Comparison of ENCODE assay signal across 8 cellular contexts in genomic region chr17:76559460-76559859, GRCh38. TPM values are rescaled to one million over a fixed set of nuclear protein-coding genes. Genes with fewer than 3 reads are reported as not detected.
DNase-seq lines count a peak whose midpoint lies in the region; ATAC-seq and TF ChIP-seq lines count a peak whose summit lies in the region.
"Not testable (repeated sequence)": the region's sequence is repeated elsewhere in the genome, so short reads cannot be mapped to it uniquely, and the experiment has no call there.

No MANE protein-coding gene starts in this region.

- not testable (repeated sequence) for TF ChIP-seq EP300 in suprapubic skin (IDR thresholded peaks at IDR 0.05)

- not testable (repeated sequence) for TF ChIP-seq POLR2A in suprapubic skin (IDR thresholded peaks at IDR 0.05)

- not testable (repeated sequence) for H3K9me3 Mint-ChIP-seq in CD4-positive, CD25-positive, alpha-beta regulatory T cell; T-cell; activated naive CD4-positive, alpha-beta T cell treated with anti-CD3 and anti-CD28 coated beads, Interleukin-2, amount 50 U/mL, for 24 hours; nephron

- H3K9me3 ChIP-seq in CD4-positive, CD25-positive, alpha-beta regulatory T cell (ENCODE audit: control insufficient read depth in 2 of 2, low read length in 2 of 2); HUES64 (ENCODE audit: insufficient read depth, low read depth, low read length); effector memory CD4-positive, alpha-beta T cell (ENCODE audit: control insufficient read depth, low read length); right atrium auricular region; suprapubic skin: not testable (repeated sequence)

- peak overlapping the region; percentile 99 for H3K9ac ChIP-seq in HUES64 (ENCODE audit: low read depth, low read length)

- WGBS in HUES64: 92% methylated on average over 6 of the region's 7 CpGs
- 72% methylated on average over 7 of the region's 7 CpGs for WGBS in suprapubic skin

- H3K27ac Mint-ChIP-seq in CD4-positive, CD25-positive, alpha-beta regulatory T cell: peak overlapping the region in 1 of 3 donors; percentile 100
- H3K27ac Mint-ChIP-seq in T-cell: peak overlapping the region in 1 of 2 donors; percentile 98
- H3K27ac Mint-ChIP-seq in activated naive CD4-positive, alpha-beta T cell treated with anti-CD3 and anti-CD28 coated beads, Interleukin-2, amount 50 U/mL, for 24 hours; nephron: not testable (repeated sequence)

- peak overlapping the region; percentile 82 for H3K4me3 ChIP-seq in CD4-positive, CD25-positive, alpha-beta regulatory T cell (ENCODE audit: low read depth, low read length)
- peak overlapping the region; percentile 87 for H3K4me3 ChIP-seq in HUES64 (ENCODE audit: low read length)
- H3K4me3 ChIP-seq in effector memory CD4-positive, alpha-beta T cell (ENCODE audit: insufficient read depth, low read depth, low read length, poor library complexity, severe bottlenecking): peak overlapping the region; percentile 61
- not testable (repeated sequence) for H3K4me3 ChIP-seq in right atrium auricular region
- H3K4me3 ChIP-seq in suprapubic skin: peak overlapping the region; percentile 70

- H3K27me3 ChIP-seq in CD4-positive, CD25-positive, alpha-beta regulatory T cell (ENCODE audit: control insufficient read depth, insufficient read depth, low read length); HUES64 (ENCODE audit: insufficient read depth, low read length); effector memory CD4-positive, alpha-beta T cell (replicated peaks; ENCODE audit: control insufficient read depth, insufficient read depth, low read length, poor library complexity, severe bottlenecking); right atrium auricular region; suprapubic skin: not testable (repeated sequence)

- peaks cover 23 to 73% (median 46%) of the 10 kb centered on the region in 4 donors for H3K4me1 Mint-ChIP-seq in CD4-positive, CD25-positive, alpha-beta regulatory T cell
- H3K4me1 Mint-ChIP-seq in T-cell (peaks cover 48 to 74% (median 68%) of the 10 kb centered on the region in 3 donors), nephron (peaks cover 53% of the 10 kb centered on the region)
- peaks cover 46% of the 10 kb centered on the region for H3K4me1 Mint-ChIP-seq in activated naive CD4-positive, alpha-beta T cell treated with anti-CD3 and anti-CD28 coated beads, Interleukin-2, amount 50 U/mL, for 24 hours

- H3K4me1 ChIP-seq in CD4-positive, CD25-positive, alpha-beta regulatory T cell (ENCODE audit: control insufficient read depth, insufficient read depth, low read length, poor library complexity, severe bottlenecking): peaks cover 55% of the 10 kb centered on the region
- H3K4me1 ChIP-seq in HUES64 (ENCODE audit: insufficient read depth, low read length): not testable (repeated sequence)
- H3K4me1 ChIP-seq in effector memory CD4-positive, alpha-beta T cell (ENCODE audit: control insufficient read depth, insufficient read depth, low read length, poor library complexity, severe bottlenecking): peaks cover 39% of the 10 kb centered on the region
- H3K4me1 ChIP-seq in right atrium auricular region: peaks cover 0 to 63% of the 10 kb centered on the region in 2 donors
- peaks cover 64% of the 10 kb centered on the region for H3K4me1 ChIP-seq in suprapubic skin

- not testable (repeated sequence) for H3K27me3 Mint-ChIP-seq in CD4-positive, CD25-positive, alpha-beta regulatory T cell; T-cell; activated naive CD4-positive, alpha-beta T cell treated with anti-CD3 and anti-CD28 coated beads, Interleukin-2, amount 50 U/mL, for 24 hours; nephron (ENCODE audit: low read depth)

- H3K4me3 Mint-ChIP-seq in CD4-positive, CD25-positive, alpha-beta regulatory T cell: peak overlapping the region; percentile 32 to 98 (median 98)
- H3K4me3 Mint-ChIP-seq in T-cell (peak overlapping the region; percentile 95 to 98 (median 96)), nephron (peak overlapping the region; percentile 96 to 99 (median 98))
- peak overlapping the region; percentile 100 for H3K4me3 Mint-ChIP-seq in activated naive CD4-positive, alpha-beta T cell treated with anti-CD3 and anti-CD28 coated beads, Interleukin-2, amount 50 U/mL, for 24 hours

- H3K36me3 Mint-ChIP-seq in CD4-positive, CD25-positive, alpha-beta regulatory T cell: peaks cover 16% of the 10 kb centered on the region
- H3K36me3 Mint-ChIP-seq in T-cell (peaks cover 23% of the 10 kb centered on the region), nephron (ENCODE audit: low read depth) (peaks cover 27% of the 10 kb centered on the region)
- peaks cover 24% of the 10 kb centered on the region for H3K36me3 Mint-ChIP-seq in activated naive CD4-positive, alpha-beta T cell treated with anti-CD3 and anti-CD28 coated beads, Interleukin-2, amount 50 U/mL, for 24 hours

- H3K27ac ChIP-seq in CD4-positive, CD25-positive, alpha-beta regulatory T cell (ENCODE audit: insufficient read depth, low read length, poor library complexity, severe bottlenecking); HUES64 (ENCODE audit: low read depth, low read length); effector memory CD4-positive, alpha-beta T cell (ENCODE audit: insufficient read depth, low read length, poor library complexity, severe bottlenecking); suprapubic skin: not testable (repeated sequence)
- H3K27ac ChIP-seq in right atrium auricular region: peak overlapping the region; percentile 88 to 92

- POLR2A ChIA-PET in T-cell (lab: Charles Lee): not testable (repeated sequence)

- ATAC-seq in CD4-positive, CD25-positive, alpha-beta regulatory T cell (ENCODE audit: low read depth in 2 of 2); T-cell (replicated peaks in 1 of 4): not testable (repeated sequence)

- CTCF ChIA-PET in T-cell (lab: Charles Lee): interaction anchor here in 1 of 2 donors (2.0 kb wide), 1 partner anchor 64 kb away, joined by 8 read pairs; no protein-coding TSS in a partner anchor

- peaks cover 21% of the 10 kb centered on the region for H3K36me3 ChIP-seq in CD4-positive, CD25-positive, alpha-beta regulatory T cell (ENCODE audit: control insufficient read depth, insufficient read depth, low read length)
- peaks cover 53% of the 10 kb centered on the region for H3K36me3 ChIP-seq in HUES64 (ENCODE audit: insufficient read depth, low read length)
- H3K36me3 ChIP-seq in effector memory CD4-positive, alpha-beta T cell (ENCODE audit: control insufficient read depth, insufficient read depth, low read length): peaks cover 12% of the 10 kb centered on the region
- peaks cover 22% of the 10 kb centered on the region for H3K36me3 ChIP-seq in right atrium auricular region
- H3K36me3 ChIP-seq in suprapubic skin: peaks cover 14% of the 10 kb centered on the region

- not testable (repeated sequence) for TF ChIP-seq CTCF in right atrium auricular region (IDR thresholded peaks at IDR 0.05); nephron (IDR thresholded peaks at IDR 0.05; ENCODE audit: unreplicated experiment in 3 of 3); suprapubic skin (IDR thresholded peaks at IDR 0.05)

- not testable (repeated sequence) for DNase-seq in CD4-positive, CD25-positive, alpha-beta regulatory T cell; T-cell; effector memory CD4-positive, alpha-beta T cell; right atrium auricular region (ENCODE audit: low spot score); suprapubic skin (ENCODE audit: low spot score in 2 of 2)

RNA-seq across cellular contexts. Expression of gene PRCD, which starts 19.6 kb away (rescaled TPM):
- not detected for total RNA-seq in CD4-positive, CD25-positive, alpha-beta regulatory T cell
- polyA plus RNA-seq in CD4-positive, CD25-positive, alpha-beta regulatory T cell: under 1 TPM in 1 of 4 donors, not detected in 3; 0.52 TPM
- polyA plus RNA-seq in HUES64 (2013, experiment 1 of 2): not detected
- polyA plus RNA-seq in HUES64 (2013, experiment 2 of 2): 0.51 TPM
- total RNA-seq in T-cell (1 to 10 TPM in 2 of 5 donors, under 1 TPM in 3; 0.66 to 1.3 (median 0.92) TPM), right atrium auricular region (1 to 10 TPM; 2.1 to 3.5 TPM), suprapubic skin (1 to 10 TPM in 3 of 4 donors, not detected in 1; 1.3 to 2.8 (median 2.2) TPM)

RNA-seq across cellular contexts. Expression of gene CYGB, which starts 22.0 kb away (rescaled TPM):
- total RNA-seq in CD4-positive, CD25-positive, alpha-beta regulatory T cell: not detected
- not detected for polyA plus RNA-seq in CD4-positive, CD25-positive, alpha-beta regulatory T cell
- polyA plus RNA-seq in HUES64 (2013, experiment 1 of 2): 1.4 TPM
- polyA plus RNA-seq in HUES64 (2013, experiment 2 of 2): 1.9 TPM
- total RNA-seq in T-cell (under 1 TPM; 0.20 to 0.76 (median 0.65) TPM), right atrium auricular region (10 to 100 TPM; 23.0 to 48.7 TPM), suprapubic skin (10 to 100 TPM in 2 of 4 donors, 1 to 10 TPM in 2; 2.8 to 18.2 (median 10.4) TPM)

RNA-seq across cellular contexts. Expression of gene ST6GALNAC2, which starts 26.2 kb away (rescaled TPM):
- 0.39 TPM for total RNA-seq in CD4-positive, CD25-positive, alpha-beta regulatory T cell
- polyA plus RNA-seq in CD4-positive, CD25-positive, alpha-beta regulatory T cell: under 1 TPM in 2 of 4 donors, not detected in 2; 0.08 to 0.13 TPM
- 0.50 TPM for polyA plus RNA-seq in HUES64 (2013, experiment 1 of 2)
- 1.1 TPM for polyA plus RNA-seq in HUES64 (2013, experiment 2 of 2)
- 1 to 10 TPM in 3 of 5 donors, under 1 TPM in 2; 0.55 to 4.7 (median 2.1) TPM for total RNA-seq in T-cell
- total RNA-seq in right atrium auricular region: 1 to 10 TPM; 4.5 to 6.4 TPM
- 10 to 100 TPM; 71.1 to 94.3 (median 80.3) TPM for total RNA-seq in suprapubic skin

RNA-seq across cellular contexts. Expression of gene RHBDF2, which starts 58.2 kb away (rescaled TPM):
- total RNA-seq in CD4-positive, CD25-positive, alpha-beta regulatory T cell: 23.8 TPM
- 1 to 10 TPM; 2.5 to 4.5 (median 3.5) TPM for polyA plus RNA-seq in CD4-positive, CD25-positive, alpha-beta regulatory T cell
- 8.4 TPM for polyA plus RNA-seq in HUES64 (2013, experiment 1 of 2)
- 10.8 TPM for polyA plus RNA-seq in HUES64 (2013, experiment 2 of 2)
- total RNA-seq in T-cell (10 to 100 TPM; 35.2 to 99.0 (median 74.0) TPM), right atrium auricular region (10 to 100 TPM; 13.6 to 14.8 TPM), suprapubic skin (10 to 100 TPM; 45.9 to 82.6 (median 52.6) TPM)

Comparison
In these comparisons a context has a peak if more than half of its experiments do, and no peak if none do; other contexts are left out.
1. RNA of gene ST6GALNAC2, which starts 26.2 kb away (total RNA-seq): 71.1 to 94.3 TPM in suprapubic skin; 4.5 to 6.4 TPM in right atrium auricular region, 0.55 to 4.7 TPM in T-cell and 0.39 TPM in CD4-positive, CD25-positive, alpha-beta regulatory T cell (single experiment); every median in the first group is over 4 times any median in the second.
2. Peak in every context shown above with its lines, with median percentiles within 50 percentile points of each other: H3K4me3 Mint-ChIP-seq.